In genomic region chr1:154410185-154410827, GRCh38 we compare ENCODE assay signal across 15 cellular contexts. TPM values are rescaled to one million over a fixed set of nuclear protein-coding genes. Genes with fewer than 3 reads are reported as not detected.
A peak's percentile ranks its signal among the peaks of the same experiment; 100 is the strongest.
DNase-seq lines count a peak whose midpoint lies in the region; ATAC-seq, FAIRE-seq and TF ChIP-seq lines count a peak whose summit lies in the region.
"Had no signal": no experiment of that assay in that cellular context is flagged by ENCODE, and none has a peak within 500 bp of the region (broad histone marks: within the 10 kb centered on the region; RNA-seq: fewer than 3 reads in every experiment).

No MANE protein-coding gene starts in this region.

- no peak for ATAC-seq in activated T-cell treated with anti-CD3 and anti-CD28 coated beads, Interleukin-2, amount 50 U/mL, for 4 hours
- peak; percentile 5; the same call in 1 of the 3 replicates for ATAC-seq in HepG2
- no peak for ATAC-seq in stimulated activated memory B cell treated with anti-CD40 and anti-IgM and Interleukin-4, amounts not matched to agents 10 μg/mL and 1 μg/mL and 100 μg/mL, for 72 hours
- ATAC-seq in GM21367 (IDR thresholded peaks at IDR 0.05; ENCODE audit: unreplicated experiment), result no peak
- ATAC-seq: stimulated activated naive B cell treated with anti-CD40 and anti-IgM and Interleukin-4, amounts not matched to agents 10 μg/mL and 1 μg/mL and 100 μg/mL, for 72 hours had no signal

- H3K4me2 ChIP-seq in HepG2 (ENCODE audit: low read depth, low read length), result peak overlapping the region; percentile 55
- H3K4me2 ChIP-seq: SK-N-SH had no signal

- POLR2A ChIA-PET in activated CD4-positive, alpha-beta memory T cell treated with anti-CD3 and anti-CD28 coated beads for 36 hours (lab: Charles Lee), result interaction anchor here (0.8 to 4.5 kb wide), 6 partner anchors 21 to 253 kb away, joined by 3 to 25 read pairs (median 5); no protein-coding TSS in a partner anchor
- POLR2A ChIA-PET in HepG2 (lab: Yijun Ruan, JAX), result interaction anchor here (1.4 to 8.9 kb wide), 2 partner anchors 8 to 25 kb away, joined by 6 to 146 read pairs; no protein-coding TSS in a partner anchor

- no peak for DNase-seq in activated T-cell treated with anti-CD3 and anti-CD28 coated beads, Interleukin-2, amount 50 U/mL, for 4 hours
- DNase-seq in activated T-cell treated with anti-CD3 and anti-CD28 coated beads for 4 hours (no peak), HepG2 (ENCODE audit: low spot score) (no peak), NCI-H82 treated with DMSO at 0.1 percent for 48 hours (lab: John Stamatoyannopoulos, UW; ENCODE audit: unreplicated experiment) (no peak), hippocampal formation (lab: John Stamatoyannopoulos, UW) (no peak)
- DNase-seq in activated CD4-positive, alpha-beta memory T cell treated with anti-CD3 and anti-CD28 coated beads for 36 hours, result peak; percentile 52
- DNase-seq: activated CD8-positive, alpha-beta memory T cell treated with anti-CD3 and anti-CD28 coated beads, Interleukin-2, amount 50 U/mL, for 4 hours; NCI-H1694 treated with DMSO at 0.1 percent for 48 hours; nucleus accumbens; SK-N-SH; stimulated activated naive B cell treated with anti-CD40 and anti-IgM and Interleukin-4, amounts not matched to agents 10 μg/mL and 1 μg/mL and 100 μg/mL, for 72 hours had no signal

- no peaks in the 10 kb centered on the region for H3K36me3 ChIP-seq in HepG2 (replicated peaks in 1 of 2; ENCODE audit: control insufficient read depth in 1 of 2, insufficient read depth in 2 of 2, low read length in 2 of 2)
- H3K36me3 ChIP-seq: vagina had no signal

- H3K4me3 ChIP-seq in HepG2 (replicated peaks in 1 of 3; ENCODE audit: insufficient read depth in 1 of 3, low read depth in 2 of 3, low read length in 3 of 3), result peak overlapping the region in 1 of 3 experiments; percentile 7; a peak in 1 of 6 replicates
- H3K4me3 ChIP-seq: skin epidermis, vagina had no signal

- FAIRE-seq in HepG2 (lab: Jason Lieb, UNC), result peak; percentile 54

- intact Hi-C loops in activated CD4-positive, alpha-beta memory T cell treated with anti-CD3 and anti-CD28 coated beads for 36 hours (cut with micrococcal nuclease), result no loop called here
- intact Hi-C loops in HepG2 (cut with micrococcal nuclease; ENCODE audit: unreplicated experiment), result no loop called here

- TF ChIP-seq RAD21 in HepG2 (CRISPR knock-in tag; IDR thresholded peaks at IDR 0.05), result no peak

- TF ChIP-seq CTCF in HepG2 (CRISPR knock-in tag; IDR thresholded peaks at IDR 0.05), result no peak

- TF ChIP-seq EP300 in HepG2 (IDR thresholded peaks at IDR 0.05; ENCODE audit: low read depth in 2 of 2, low read length in 2 of 2) (no peak), HepG2 (CRISPR knock-in tag; IDR thresholded peaks at IDR 0.05; ENCODE audit: borderline replicate concordance) (no peak)

- H3K36me3 Mint-ChIP-seq in activated T-cell treated with anti-CD3 and anti-CD28 coated beads, Interleukin-2, amount 50 U/mL, for 4 hours (ENCODE audit: insufficient read depth), result peaks cover 11% of the 10 kb centered on the region
- H3K36me3 Mint-ChIP-seq in activated CD4-positive, alpha-beta memory T cell treated with anti-CD3 and anti-CD28 coated beads for 36 hours, result peaks cover 3% of the 10 kb centered on the region
- no peaks in the 10 kb centered on the region for H3K36me3 Mint-ChIP-seq in stimulated activated memory B cell treated with anti-CD40 and anti-IgM and Interleukin-4, amounts not matched to agents 10 μg/mL and 1 μg/mL and 100 μg/mL, for 72 hours

- H3K27me3 Mint-ChIP-seq in activated T-cell treated with anti-CD3 and anti-CD28 coated beads, Interleukin-2, amount 50 U/mL, for 4 hours (ENCODE audit: low read depth), result no peaks in the 10 kb centered on the region
- no peaks in the 10 kb centered on the region for H3K27me3 Mint-ChIP-seq in activated CD4-positive, alpha-beta memory T cell treated with anti-CD3 and anti-CD28 coated beads for 36 hours
- no peaks in the 10 kb centered on the region for H3K27me3 Mint-ChIP-seq in stimulated activated memory B cell treated with anti-CD40 and anti-IgM and Interleukin-4, amounts not matched to agents 10 μg/mL and 1 μg/mL and 100 μg/mL, for 72 hours
- H3K27me3 Mint-ChIP-seq: stimulated activated naive B cell treated with anti-CD40 and anti-IgM and Interleukin-4, amounts not matched to agents 10 μg/mL and 1 μg/mL and 100 μg/mL, for 72 hours had no signal

- no peak for TF ChIP-seq POLR2A in HepG2 (IDR thresholded peaks at IDR 0.05; ENCODE audit: insufficient read depth in 1 of 2, low read depth in 2 of 2, low read length in 2 of 2)

- no peak overlapping the region for H2AFZ ChIP-seq in HepG2 (ENCODE audit: low read length)

- peaks cover 78% of the 10 kb centered on the region for H3K4me1 ChIP-seq in HepG2 (ENCODE audit: insufficient read depth, low read length)

- no peaks in the 10 kb centered on the region for H4K20me1 ChIP-seq in HepG2 (ENCODE audit: insufficient read depth, low read length)

- CTCF ChIA-PET in activated CD4-positive, alpha-beta memory T cell treated with anti-CD3 and anti-CD28 coated beads for 36 hours (lab: Charles Lee), result interaction anchor here (0.6 to 1.3 kb wide), 3 partner anchors 56 to 641 kb away, joined by 3 to 6 read pairs (median 3); no protein-coding TSS in a partner anchor
- CTCF ChIA-PET in HepG2 (lab: Yijun Ruan, JAX; ENCODE audit: low intra/inter-chr PET ratio, low total read pairs), result no interaction called here

- no TSS peak for BruUV-seq in HepG2 (replicated peaks; lab: Mats Ljungman, UMichigan)

- H3K9me3 Mint-ChIP-seq in activated T-cell treated with anti-CD3 and anti-CD28 coated beads, Interleukin-2, amount 50 U/mL, for 4 hours, result no peaks in the 10 kb centered on the region
- no peaks in the 10 kb centered on the region for H3K9me3 Mint-ChIP-seq in activated CD4-positive, alpha-beta memory T cell treated with anti-CD3 and anti-CD28 coated beads for 36 hours
- no peaks in the 10 kb centered on the region for H3K9me3 Mint-ChIP-seq in stimulated activated memory B cell treated with anti-CD40 and anti-IgM and Interleukin-4, amounts not matched to agents 10 μg/mL and 1 μg/mL and 100 μg/mL, for 72 hours
- H3K9me3 Mint-ChIP-seq: stimulated activated naive B cell treated with anti-CD40 and anti-IgM and Interleukin-4, amounts not matched to agents 10 μg/mL and 1 μg/mL and 100 μg/mL, for 72 hours had no signal

- H3K9ac ChIP-seq in HepG2 (ENCODE audit: insufficient read depth, low read depth, low read length), result no peak overlapping the region; the same call in 1 of the 2 replicates
- H3K9ac ChIP-seq: SK-N-SH had no signal

- WGBS in HepG2 (ENCODE audit: low lambda C conversion rate), result 13% methylated on average over 9 of the region's 9 CpGs

- peak overlapping the region; percentile 55 for H3K27ac ChIP-seq in HepG2 (ENCODE audit: extremely low read length, insufficient read depth, low read length)
- H3K27ac ChIP-seq: vagina had no signal

- in situ Hi-C loops in HepG2 (cut with HindIII; ENCODE audit: extremely low pct_ligation_motif_present, low pct_unique_long_range_greater_than_20kb), result no loop called here

- H3K27me3 ChIP-seq in HepG2 (ENCODE audit: control insufficient read depth in 1 of 2, insufficient read depth in 2 of 2, low read length in 2 of 2), result peaks cover 0 to 8% of the 10 kb centered on the region in 2 experiments; a peak in 2 of 5 replicates
- H3K27me3 ChIP-seq: vagina had no signal

- peaks cover 73% of the 10 kb centered on the region for H3K4me1 Mint-ChIP-seq in activated T-cell treated with anti-CD3 and anti-CD28 coated beads, Interleukin-2, amount 50 U/mL, for 4 hours (ENCODE audit: low read depth)
- peaks cover 76% of the 10 kb centered on the region for H3K4me1 Mint-ChIP-seq in activated CD4-positive, alpha-beta memory T cell treated with anti-CD3 and anti-CD28 coated beads for 36 hours (ENCODE audit: low read depth)
- peaks cover 71% of the 10 kb centered on the region for H3K4me1 Mint-ChIP-seq in stimulated activated memory B cell treated with anti-CD40 and anti-IgM and Interleukin-4, amounts not matched to agents 10 μg/mL and 1 μg/mL and 100 μg/mL, for 72 hours

- H3K27ac Mint-ChIP-seq in activated CD4-positive, alpha-beta memory T cell treated with anti-CD3 and anti-CD28 coated beads for 36 hours, result peak overlapping the region; percentile 93
- H3K27ac Mint-ChIP-seq in stimulated activated memory B cell treated with anti-CD40 and anti-IgM and Interleukin-4, amounts not matched to agents 10 μg/mL and 1 μg/mL and 100 μg/mL, for 72 hours, result peak overlapping the region; percentile 71
- H3K27ac Mint-ChIP-seq: stimulated activated naive B cell treated with anti-CD40 and anti-IgM and Interleukin-4, amounts not matched to agents 10 μg/mL and 1 μg/mL and 100 μg/mL, for 72 hours had no signal

- H3K9me3 ChIP-seq in HepG2 (ENCODE audit: low read length), result no peaks in the 10 kb centered on the region
- H3K9me3 ChIP-seq: SK-N-SH, vagina had no signal

- H3K4me3 Mint-ChIP-seq in activated T-cell treated with anti-CD3 and anti-CD28 coated beads, Interleukin-2, amount 50 U/mL, for 4 hours, result peak overlapping the region; percentile 38
- peak overlapping the region; percentile 24 for H3K4me3 Mint-ChIP-seq in activated CD4-positive, alpha-beta memory T cell treated with anti-CD3 and anti-CD28 coated beads for 36 hours
- no peak overlapping the region for H3K4me3 Mint-ChIP-seq in stimulated activated memory B cell treated with anti-CD40 and anti-IgM and Interleukin-4, amounts not matched to agents 10 μg/mL and 1 μg/mL and 100 μg/mL, for 72 hours
- H3K4me3 Mint-ChIP-seq: stimulated activated naive B cell treated with anti-CD40 and anti-IgM and Interleukin-4, amounts not matched to agents 10 μg/mL and 1 μg/mL and 100 μg/mL, for 72 hours had no signal

- H3K79me2 ChIP-seq in HepG2 (ENCODE audit: insufficient read depth, low read length), result no peaks in the 10 kb centered on the region

RNA-seq across cellular contexts. Expression of gene IL6R, which starts 5.2 kb away (rescaled TPM):
- 10 to 100 TPM; 20.7 to 28.7 (median 24.1) TPM for total RNA-seq in activated T-cell treated with anti-CD3 and anti-CD28 coated beads, Interleukin-2, amount 50 U/mL, for 4 hours
- 10 to 100 TPM; 30.2 to 30.5 TPM for total RNA-seq in activated CD4-positive, alpha-beta memory T cell treated with anti-CD3 and anti-CD28 coated beads for 36 hours
- 3.5 and 5.0 TPM in 2 replicates for total RNA-seq in HepG2 (2016; rRNA removed; fragmentation: Illumina TruSeq; extraction: Trizol)
- 0.71 and 0.91 TPM in 2 replicates for total RNA-seq in HepG2 (2016; cell fraction: cytosol; rRNA removed; fragmentation: Illumina TruSeq; extraction: Trizol; ENCODE audit: low read depth)
- total RNA-seq in HepG2 (2016; cell fraction: insoluble cytoplasmic fraction; rRNA removed; fragmentation: Illumina TruSeq; extraction: Trizol), result 1.9 and 4.6 TPM in 2 replicates
- total RNA-seq in HepG2 (2016; cell fraction: membrane; rRNA removed; fragmentation: Illumina TruSeq; extraction: Trizol), result 1.2 and 1.3 TPM in 2 replicates
- 3.7 and 4.0 TPM in 2 replicates for total RNA-seq in HepG2 (2016; cell fraction: nucleus; rRNA removed; fragmentation: Illumina TruSeq; extraction: Trizol)
- 24.5 and 30.5 TPM in 2 replicates for polyA plus RNA-seq in HepG2 (2011; rRNA removed)
- 15.2 and 20.2 TPM in 2 replicates for polyA plus RNA-seq in HepG2 (2011; cell fraction: cytosol; rRNA removed)
- polyA plus RNA-seq in HepG2 (2011; cell fraction: nucleus; rRNA removed), result 15.9 and 16.7 TPM in 2 replicates
- polyA plus RNA-seq in HepG2 (2012), result 13.7 and 18.5 TPM in 2 replicates
- 0.28 and 0.32 TPM in 2 replicates for polyA plus RNA-seq in HepG2 (2016; cell fraction: cytosol; fragmentation: Illumina TruSeq; extraction: Trizol; ENCODE audit: low read depth)
- 1.4 and 2.1 TPM in 2 replicates for polyA plus RNA-seq in HepG2 (2016; cell fraction: insoluble cytoplasmic fraction; fragmentation: Illumina TruSeq; extraction: Trizol; ENCODE audit: low read depth)
- polyA plus RNA-seq in HepG2 (2016; cell fraction: membrane; fragmentation: Illumina TruSeq; extraction: Trizol; ENCODE audit: low read depth), result 0.60 and 0.65 TPM in 2 replicates
- polyA plus RNA-seq in HepG2 (2016; cell fraction: nucleus; fragmentation: Illumina TruSeq; extraction: Trizol; ENCODE audit: insufficient read depth, low read depth), result 4.0 and 4.9 TPM in 2 replicates
- 13.3 and 63.4 TPM in 2 replicates for polyA minus RNA-seq in HepG2 (2011; rRNA and poly(A)+ RNA removed; ENCODE audit: low replicate concordance)
- 10.3 and 13.7 TPM in 2 replicates for polyA minus RNA-seq in HepG2 (2011; cell fraction: cytosol; rRNA and poly(A)+ RNA removed)
- polyA minus RNA-seq in HepG2 (2011; cell fraction: nucleus; rRNA and poly(A)+ RNA removed), result 13.4 and 13.8 TPM in 2 replicates
